In the genomic region with DNA sequence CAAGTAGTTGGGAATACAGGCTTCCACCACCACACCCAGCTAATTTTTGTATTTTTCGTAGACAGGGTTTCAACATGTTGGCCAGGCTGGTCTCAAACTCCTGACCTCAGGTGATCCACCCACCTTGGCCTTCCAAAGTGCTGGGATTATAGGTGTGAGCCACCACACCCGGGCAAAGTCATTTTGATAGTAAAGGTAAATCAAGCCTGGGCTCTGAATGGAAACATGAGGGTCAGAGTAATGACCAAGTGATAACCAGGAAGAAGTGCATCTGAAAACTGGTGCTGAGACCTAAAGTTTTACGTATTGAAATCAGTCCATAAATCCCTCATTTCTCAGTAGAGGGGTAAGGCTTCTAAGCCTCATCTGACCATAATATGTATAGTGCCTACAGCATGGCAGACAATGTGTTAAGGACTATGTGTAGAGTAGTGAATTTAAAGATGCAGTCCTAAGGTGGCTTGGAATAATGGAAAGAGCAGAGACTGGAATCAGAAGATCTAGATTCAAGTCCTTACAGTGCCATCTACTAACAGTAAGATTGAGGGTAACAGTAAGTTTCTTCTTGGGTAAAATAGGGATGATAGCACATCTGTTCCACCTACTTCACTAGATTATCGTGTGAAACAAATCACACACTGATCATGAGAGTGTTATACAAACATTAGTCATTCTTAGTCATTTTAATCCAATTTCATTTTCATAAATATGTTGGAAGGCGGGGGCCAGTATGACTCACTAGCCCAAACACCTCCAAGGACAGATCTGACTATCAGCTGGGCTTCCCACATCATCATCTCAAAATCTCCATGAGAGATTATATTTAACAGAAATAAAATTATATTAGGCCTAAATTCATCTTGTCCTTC, we compare ENCODE assay signal across 2 cellular contexts.
TF ChIP-seq lines count a peak whose summit lies in the region.

No MANE protein-coding gene starts in this region.

TF ChIP-seq in GM12891, 5 proteins besides CTCF, POLR2A, EP300 and RAD21:
- TF ChIP-seq POLR2AphosphoS5 (IDR thresholded peaks at IDR 0.05; ENCODE audit: low read depth, low read length) (no peak), TAF1 (IDR thresholded peaks at IDR 0.05; ENCODE audit: low read depth, low read length) (no peak), POU2F2 (IDR thresholded peaks at IDR 0.05; ENCODE audit: low read depth, low read length) (no peak), SPI1 (IDR thresholded peaks at IDR 0.05; ENCODE audit: low read depth, low read length) (no peak), PAX5 (IDR thresholded peaks at IDR 0.05; ENCODE audit: insufficient read depth, low read length, severe bottlenecking) (no peak)

TF ChIP-seq in GM12878, 131 proteins besides CTCF, POLR2A, EP300 and RAD21 (continues in another document):
- TF ChIP-seq FOXM1 (IDR thresholded peaks at IDR 0.05; ENCODE audit: low read depth, low read length): peak; percentile 67; the same call in 1 of the 2 replicates
- no peak for TF ChIP-seq SMC3 (IDR thresholded peaks at IDR 0.05; ENCODE audit: borderline replicate concordance, low read length)
- no peak for TF ChIP-seq SP1 (IDR thresholded peaks at IDR 0.05; ENCODE audit: low read depth, low read length)
- TF ChIP-seq ZSCAN29 (IDR thresholded peaks at IDR 0.05): no peak
- no peak for TF ChIP-seq HDGF (IDR thresholded peaks at IDR 0.05)
- TF ChIP-seq SREBF2 (IDR thresholded peaks at IDR 0.05; ENCODE audit: low read length): no peak
- TF ChIP-seq HDAC6 (IDR thresholded peaks at IDR 0.05; ENCODE audit: unreplicated experiment): no peak
- TF ChIP-seq, protein P1, sequence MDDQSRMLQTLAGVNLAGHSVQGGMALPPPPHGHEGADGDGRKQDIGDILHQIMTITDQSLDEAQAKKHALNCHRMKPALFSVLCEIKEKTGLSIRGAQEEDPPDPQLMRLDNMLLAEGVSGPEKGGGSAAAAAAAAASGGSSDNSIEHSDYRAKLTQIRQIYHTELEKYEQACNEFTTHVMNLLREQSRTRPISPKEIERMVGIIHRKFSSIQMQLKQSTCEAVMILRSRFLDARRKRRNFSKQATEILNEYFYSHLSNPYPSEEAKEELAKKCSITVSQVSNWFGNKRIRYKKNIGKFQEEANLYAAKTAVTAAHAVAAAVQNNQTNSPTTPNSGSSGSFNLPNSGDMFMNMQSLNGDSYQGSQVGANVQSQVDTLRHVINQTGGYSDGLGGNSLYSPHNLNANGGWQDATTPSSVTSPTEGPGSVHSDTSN (IDR thresholded peaks at IDR 0.05; ENCODE audit: insufficient replicate concordance, low read depth, low read length): no peak
- no peak for TF ChIP-seq MYC (IDR thresholded peaks at IDR 0.05; ENCODE audit: insufficient read depth, insufficient read length, insufficient replicate concordance, low read length, severe bottlenecking)
- TF ChIP-seq, protein P2, sequence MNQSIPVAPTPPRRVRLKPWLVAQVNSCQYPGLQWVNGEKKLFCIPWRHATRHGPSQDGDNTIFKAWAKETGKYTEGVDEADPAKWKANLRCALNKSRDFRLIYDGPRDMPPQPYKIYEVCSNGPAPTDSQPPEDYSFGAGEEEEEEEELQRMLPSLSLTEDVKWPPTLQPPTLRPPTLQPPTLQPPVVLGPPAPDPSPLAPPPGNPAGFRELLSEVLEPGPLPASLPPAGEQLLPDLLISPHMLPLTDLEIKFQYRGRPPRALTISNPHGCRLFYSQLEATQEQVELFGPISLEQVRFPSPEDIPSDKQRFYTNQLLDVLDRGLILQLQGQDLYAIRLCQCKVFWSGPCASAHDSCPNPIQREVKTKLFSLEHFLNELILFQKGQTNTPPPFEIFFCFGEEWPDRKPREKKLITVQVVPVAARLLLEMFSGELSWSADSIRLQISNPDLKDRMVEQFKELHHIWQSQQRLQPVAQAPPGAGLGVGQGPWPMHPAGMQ (IDR thresholded peaks at IDR 0.05; ENCODE audit: borderline replicate concordance): no peak
- TF ChIP-seq RAD51 (IDR thresholded peaks at IDR 0.05): no peak
- TF ChIP-seq TCF3 (IDR thresholded peaks at IDR 0.05; ENCODE audit: borderline replicate concordance, insufficient read depth, low read depth, low read length): no peak
- TF ChIP-seq MYB (IDR thresholded peaks at IDR 0.05; ENCODE audit: borderline replicate concordance, low read depth, low read length): no peak
- TF ChIP-seq, protein P3, sequence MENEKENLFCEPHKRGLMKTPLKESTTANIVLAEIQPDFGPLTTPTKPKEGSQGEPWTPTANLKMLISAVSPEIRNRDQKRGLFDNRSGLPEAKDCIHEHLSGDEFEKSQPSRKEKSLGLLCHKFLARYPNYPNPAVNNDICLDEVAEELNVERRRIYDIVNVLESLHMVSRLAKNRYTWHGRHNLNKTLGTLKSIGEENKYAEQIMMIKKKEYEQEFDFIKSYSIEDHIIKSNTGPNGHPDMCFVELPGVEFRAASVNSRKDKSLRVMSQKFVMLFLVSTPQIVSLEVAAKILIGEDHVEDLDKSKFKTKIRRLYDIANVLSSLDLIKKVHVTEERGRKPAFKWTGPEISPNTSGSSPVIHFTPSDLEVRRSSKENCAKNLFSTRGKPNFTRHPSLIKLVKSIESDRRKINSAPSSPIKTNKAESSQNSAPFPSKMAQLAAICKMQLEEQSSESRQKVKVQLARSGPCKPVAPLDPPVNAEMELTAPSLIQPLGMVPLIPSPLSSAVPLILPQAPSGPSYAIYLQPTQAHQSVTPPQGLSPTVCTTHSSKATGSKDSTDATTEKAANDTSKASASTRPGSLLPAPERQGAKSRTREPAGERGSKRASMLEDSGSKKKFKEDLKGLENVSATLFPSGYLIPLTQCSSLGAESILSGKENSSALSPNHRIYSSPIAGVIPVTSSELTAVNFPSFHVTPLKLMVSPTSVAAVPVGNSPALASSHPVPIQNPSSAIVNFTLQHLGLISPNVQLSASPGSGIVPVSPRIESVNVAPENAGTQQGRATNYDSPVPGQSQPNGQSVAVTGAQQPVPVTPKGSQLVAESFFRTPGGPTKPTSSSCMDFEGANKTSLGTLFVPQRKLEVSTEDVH (IDR thresholded peaks at IDR 0.05; ENCODE audit: low read depth, partially characterized antibody): no peak
- no peak for TF ChIP-seq MTA3 (IDR thresholded peaks at IDR 0.05; ENCODE audit: borderline replicate concordance, low read length)
- TF ChIP-seq CHD4 (IDR thresholded peaks at IDR 0.05): no peak
- peak; percentile 58; the same call in 1 of the 2 replicates for TF ChIP-seq MEF2A (IDR thresholded peaks at IDR 0.05; ENCODE audit: insufficient read depth, low read depth, low read length)
- TF ChIP-seq SMAD1 (IDR thresholded peaks at IDR 0.05; ENCODE audit: low read depth, partially characterized antibody): no peak
- no peak for TF ChIP-seq ZNF274 (IDR thresholded peaks at IDR 0.05; ENCODE audit: insufficient read depth, insufficient read length)
- no peak for TF ChIP-seq ZNF622 (IDR thresholded peaks at IDR 0.05)
- TF ChIP-seq, protein P4, sequence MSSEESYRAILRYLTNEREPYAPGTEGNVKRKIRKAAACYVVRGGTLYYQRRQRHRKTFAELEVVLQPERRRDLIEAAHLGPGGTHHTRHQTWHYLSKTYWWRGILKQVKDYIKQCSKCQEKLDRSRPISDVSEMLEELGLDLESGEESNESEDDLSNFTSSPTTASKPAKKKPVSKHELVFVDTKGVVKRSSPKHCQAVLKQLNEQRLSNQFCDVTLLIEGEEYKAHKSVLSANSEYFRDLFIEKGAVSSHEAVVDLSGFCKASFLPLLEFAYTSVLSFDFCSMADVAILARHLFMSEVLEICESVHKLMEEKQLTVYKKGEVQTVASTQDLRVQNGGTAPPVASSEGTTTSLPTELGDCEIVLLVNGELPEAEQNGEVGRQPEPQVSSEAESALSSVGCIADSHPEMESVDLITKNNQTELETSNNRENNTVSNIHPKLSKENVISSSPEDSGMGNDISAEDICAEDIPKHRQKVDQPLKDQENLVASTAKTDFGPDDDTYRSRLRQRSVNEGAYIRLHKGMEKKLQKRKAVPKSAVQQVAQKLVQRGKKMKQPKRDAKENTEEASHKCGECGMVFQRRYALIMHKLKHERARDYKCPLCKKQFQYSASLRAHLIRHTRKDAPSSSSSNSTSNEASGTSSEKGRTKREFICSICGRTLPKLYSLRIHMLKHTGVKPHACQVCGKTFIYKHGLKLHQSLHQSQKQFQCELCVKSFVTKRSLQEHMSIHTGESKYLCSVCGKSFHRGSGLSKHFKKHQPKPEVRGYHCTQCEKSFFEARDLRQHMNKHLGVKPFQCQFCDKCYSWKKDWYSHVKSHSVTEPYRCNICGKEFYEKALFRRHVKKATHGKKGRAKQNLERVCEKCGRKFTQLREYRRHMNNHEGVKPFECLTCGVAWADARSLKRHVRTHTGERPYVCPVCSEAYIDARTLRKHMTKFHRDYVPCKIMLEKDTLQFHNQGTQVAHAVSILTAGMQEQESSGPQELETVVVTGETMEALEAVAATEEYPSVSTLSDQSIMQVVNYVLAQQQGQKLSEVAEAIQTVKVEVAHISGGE (CRISPR knock-in tag; IDR thresholded peaks at IDR 0.05): no peak
- peak; percentile 66; the same call in 1 of the 2 replicates for TF ChIP-seq BACH1 (IDR thresholded peaks at IDR 0.05; ENCODE audit: borderline replicate concordance)
- TF ChIP-seq CHD2 (IDR thresholded peaks at IDR 0.05; ENCODE audit: borderline replicate concordance, low read depth, low read length): no peak
- TF ChIP-seq, protein P5, sequence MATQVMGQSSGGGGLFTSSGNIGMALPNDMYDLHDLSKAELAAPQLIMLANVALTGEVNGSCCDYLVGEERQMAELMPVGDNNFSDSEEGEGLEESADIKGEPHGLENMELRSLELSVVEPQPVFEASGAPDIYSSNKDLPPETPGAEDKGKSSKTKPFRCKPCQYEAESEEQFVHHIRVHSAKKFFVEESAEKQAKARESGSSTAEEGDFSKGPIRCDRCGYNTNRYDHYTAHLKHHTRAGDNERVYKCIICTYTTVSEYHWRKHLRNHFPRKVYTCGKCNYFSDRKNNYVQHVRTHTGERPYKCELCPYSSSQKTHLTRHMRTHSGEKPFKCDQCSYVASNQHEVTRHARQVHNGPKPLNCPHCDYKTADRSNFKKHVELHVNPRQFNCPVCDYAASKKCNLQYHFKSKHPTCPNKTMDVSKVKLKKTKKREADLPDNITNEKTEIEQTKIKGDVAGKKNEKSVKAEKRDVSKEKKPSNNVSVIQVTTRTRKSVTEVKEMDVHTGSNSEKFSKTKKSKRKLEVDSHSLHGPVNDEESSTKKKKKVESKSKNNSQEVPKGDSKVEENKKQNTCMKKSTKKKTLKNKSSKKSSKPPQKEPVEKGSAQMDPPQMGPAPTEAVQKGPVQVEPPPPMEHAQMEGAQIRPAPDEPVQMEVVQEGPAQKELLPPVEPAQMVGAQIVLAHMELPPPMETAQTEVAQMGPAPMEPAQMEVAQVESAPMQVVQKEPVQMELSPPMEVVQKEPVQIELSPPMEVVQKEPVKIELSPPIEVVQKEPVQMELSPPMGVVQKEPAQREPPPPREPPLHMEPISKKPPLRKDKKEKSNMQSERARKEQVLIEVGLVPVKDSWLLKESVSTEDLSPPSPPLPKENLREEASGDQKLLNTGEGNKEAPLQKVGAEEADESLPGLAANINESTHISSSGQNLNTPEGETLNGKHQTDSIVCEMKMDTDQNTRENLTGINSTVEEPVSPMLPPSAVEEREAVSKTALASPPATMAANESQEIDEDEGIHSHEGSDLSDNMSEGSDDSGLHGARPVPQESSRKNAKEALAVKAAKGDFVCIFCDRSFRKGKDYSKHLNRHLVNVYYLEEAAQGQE (IDR thresholded peaks at IDR 0.05; ENCODE audit: low read depth, low read length): no peak
- no peak for TF ChIP-seq SUZ12 (IDR thresholded peaks at IDR 0.05; ENCODE audit: unreplicated experiment)
- no peak for TF ChIP-seq TAF1 (IDR thresholded peaks at IDR 0.05; ENCODE audit: borderline replicate concordance, low read depth, low read length)
- TF ChIP-seq, protein P6, sequence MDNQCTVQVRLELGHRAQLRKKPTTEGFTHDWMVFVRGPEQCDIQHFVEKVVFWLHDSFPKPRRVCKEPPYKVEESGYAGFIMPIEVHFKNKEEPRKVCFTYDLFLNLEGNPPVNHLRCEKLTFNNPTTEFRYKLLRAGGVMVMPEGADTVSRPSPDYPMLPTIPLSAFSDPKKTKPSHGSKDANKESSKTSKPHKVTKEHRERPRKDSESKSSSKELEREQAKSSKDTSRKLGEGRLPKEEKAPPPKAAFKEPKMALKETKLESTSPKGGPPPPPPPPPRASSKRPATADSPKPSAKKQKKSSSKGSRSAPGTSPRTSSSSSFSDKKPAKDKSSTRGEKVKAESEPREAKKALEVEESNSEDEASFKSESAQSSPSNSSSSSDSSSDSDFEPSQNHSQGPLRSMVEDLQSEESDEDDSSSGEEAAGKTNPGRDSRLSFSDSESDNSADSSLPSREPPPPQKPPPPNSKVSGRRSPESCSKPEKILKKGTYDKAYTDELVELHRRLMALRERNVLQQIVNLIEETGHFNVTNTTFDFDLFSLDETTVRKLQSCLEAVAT (IDR thresholded peaks at IDR 0.05): no peak
- no peak for TF ChIP-seq NFYA (IDR thresholded peaks at IDR 0.05; ENCODE audit: borderline replicate concordance, low read depth, low read length)
- no peak for TF ChIP-seq CBX3 (IDR thresholded peaks at IDR 0.05; ENCODE audit: borderline replicate concordance, low read depth)
- TF ChIP-seq PAX8 (IDR thresholded peaks at IDR 0.05): no peak
- no peak for TF ChIP-seq RBBP5 (conservative IDR thresholded peaks at IDR 0.05)
- peak; percentile 81 for TF ChIP-seq BCL11A (IDR thresholded peaks at IDR 0.05; ENCODE audit: low read depth, low read length)
- TF ChIP-seq TARDBP (IDR thresholded peaks at IDR 0.05; ENCODE audit: borderline replicate concordance): no peak
- TF ChIP-seq NR2C1 (IDR thresholded peaks at IDR 0.05): no peak
- TF ChIP-seq, protein P7, sequence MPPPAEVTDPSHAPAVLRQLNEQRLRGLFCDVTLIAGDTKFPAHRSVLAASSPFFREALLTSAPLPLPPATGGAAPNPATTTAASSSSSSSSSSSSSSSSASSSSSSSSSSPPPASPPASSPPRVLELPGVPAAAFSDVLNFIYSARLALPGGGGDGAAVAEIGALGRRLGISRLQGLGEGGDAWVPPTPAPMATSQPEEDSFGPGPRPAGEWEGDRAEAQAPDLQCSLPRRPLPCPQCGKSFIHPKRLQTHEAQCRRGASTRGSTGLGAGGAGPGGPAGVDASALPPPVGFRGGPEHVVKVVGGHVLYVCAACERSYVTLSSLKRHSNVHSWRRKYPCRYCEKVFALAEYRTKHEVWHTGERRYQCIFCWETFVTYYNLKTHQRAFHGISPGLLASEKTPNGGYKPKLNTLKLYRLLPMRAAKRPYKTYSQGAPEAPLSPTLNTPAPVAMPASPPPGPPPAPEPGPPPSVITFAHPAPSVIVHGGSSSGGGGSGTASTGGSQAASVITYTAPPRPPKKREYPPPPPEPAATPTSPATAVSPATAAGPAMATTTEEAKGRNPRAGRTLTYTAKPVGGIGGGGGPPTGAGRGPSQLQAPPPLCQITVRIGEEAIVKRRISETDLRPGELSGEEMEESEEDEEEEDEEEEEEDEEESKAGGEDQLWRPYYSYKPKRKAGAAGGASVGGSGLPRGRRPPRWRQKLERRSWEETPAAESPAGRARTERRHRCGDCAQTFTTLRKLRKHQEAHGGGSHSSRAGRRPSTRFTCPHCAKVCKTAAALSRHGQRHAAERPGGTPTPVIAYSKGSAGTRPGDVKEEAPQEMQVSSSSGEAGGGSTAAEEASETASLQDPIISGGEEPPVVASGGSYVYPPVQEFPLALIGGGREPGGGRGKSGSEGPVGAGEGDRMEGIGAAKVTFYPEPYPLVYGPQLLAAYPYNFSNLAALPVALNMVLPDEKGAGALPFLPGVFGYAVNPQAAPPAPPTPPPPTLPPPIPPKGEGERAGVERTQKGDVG (CRISPR knock-in tag; IDR thresholded peaks at IDR 0.05): no peak
- no peak for TF ChIP-seq STAT3 (IDR thresholded peaks at IDR 0.05; ENCODE audit: low read depth, low read length)
- TF ChIP-seq ZZZ3 (IDR thresholded peaks at IDR 0.05; ENCODE audit: control insufficient read depth, insufficient read length, low read depth): no peak
- peak; percentile 39; the same call in 1 of the 2 replicates for TF ChIP-seq CREB1 (IDR thresholded peaks at IDR 0.05; ENCODE audit: low read depth)
